Comparison of ENCODE assay signal across 1 cellular context in the genomic region with DNA sequence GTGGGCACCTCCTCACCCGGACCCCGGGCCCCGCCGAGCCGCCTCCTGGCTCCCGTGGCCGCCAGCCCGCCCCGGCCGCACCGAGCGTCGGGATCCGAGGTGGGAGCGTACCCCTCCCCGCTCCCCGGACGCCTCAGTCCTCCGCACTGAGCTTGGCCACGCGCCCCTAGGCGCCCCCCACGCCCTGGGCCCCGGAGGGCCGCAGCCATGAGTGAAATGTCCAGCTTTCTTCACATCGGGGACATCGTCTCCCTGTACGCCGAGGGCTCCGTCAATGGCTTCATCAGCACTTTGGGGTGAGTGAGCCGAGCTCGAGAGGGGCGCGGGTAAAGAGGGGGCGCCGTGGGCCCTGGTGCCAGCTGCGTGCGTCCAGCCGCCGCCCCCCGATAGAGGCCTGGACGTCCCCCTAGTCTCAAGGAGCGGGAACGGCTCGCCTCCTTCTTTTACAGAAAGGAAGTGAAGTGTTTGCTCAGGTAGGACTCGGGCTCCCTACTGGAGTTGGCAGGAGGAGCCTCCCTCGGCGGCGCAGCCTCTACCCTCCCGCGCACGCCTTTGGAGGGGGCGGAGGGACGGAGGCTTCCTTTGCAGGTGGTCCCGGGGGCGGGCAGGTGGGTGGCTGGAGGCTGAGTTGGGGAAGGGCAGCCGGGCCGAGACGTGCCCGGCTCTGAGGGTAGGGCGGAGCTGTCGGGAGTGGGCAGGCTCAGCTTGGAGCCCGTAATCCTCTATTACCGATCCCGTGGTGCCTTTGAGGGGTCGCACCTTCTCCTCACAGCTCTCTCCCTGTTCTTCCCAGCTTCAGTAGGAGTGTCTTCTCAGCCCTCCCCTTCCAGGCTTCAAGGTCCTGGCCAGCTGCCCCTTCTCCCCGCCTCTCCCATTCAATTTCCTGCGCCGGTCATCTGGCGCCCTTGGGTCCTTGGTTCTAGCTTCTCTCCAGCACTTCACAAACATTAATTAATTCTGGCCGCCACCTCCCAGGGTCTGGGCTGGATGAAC.
TF ChIP-seq lines count a peak whose summit lies in the region.

No MANE protein-coding gene starts in this region.

TF ChIP-seq in IMR-90, 13 proteins besides CTCF, POLR2A, EP300 and RAD21:
- no peak for TF ChIP-seq RFX5 (IDR thresholded peaks at IDR 0.05; ENCODE audit: low read depth, low read length)
- no peak for TF ChIP-seq RCOR1 (IDR thresholded peaks at IDR 0.05; ENCODE audit: insufficient replicate concordance, low read length)
- TF ChIP-seq BHLHE40 (IDR thresholded peaks at IDR 0.05; ENCODE audit: low read depth, low read length), result no peak
- TF ChIP-seq NFE2L2 (IDR thresholded peaks at IDR 0.05; ENCODE audit: low read depth, low read length), result no peak
- TF ChIP-seq MAFK (IDR thresholded peaks at IDR 0.05; ENCODE audit: low read depth, low read length), result no peak
- TF ChIP-seq CEBPB (IDR thresholded peaks at IDR 0.05; ENCODE audit: low read depth, low read length), result no peak
- TF ChIP-seq SMC3 (IDR thresholded peaks at IDR 0.05; ENCODE audit: low read depth, low read length), result no peak
- TF ChIP-seq, protein P1, sequence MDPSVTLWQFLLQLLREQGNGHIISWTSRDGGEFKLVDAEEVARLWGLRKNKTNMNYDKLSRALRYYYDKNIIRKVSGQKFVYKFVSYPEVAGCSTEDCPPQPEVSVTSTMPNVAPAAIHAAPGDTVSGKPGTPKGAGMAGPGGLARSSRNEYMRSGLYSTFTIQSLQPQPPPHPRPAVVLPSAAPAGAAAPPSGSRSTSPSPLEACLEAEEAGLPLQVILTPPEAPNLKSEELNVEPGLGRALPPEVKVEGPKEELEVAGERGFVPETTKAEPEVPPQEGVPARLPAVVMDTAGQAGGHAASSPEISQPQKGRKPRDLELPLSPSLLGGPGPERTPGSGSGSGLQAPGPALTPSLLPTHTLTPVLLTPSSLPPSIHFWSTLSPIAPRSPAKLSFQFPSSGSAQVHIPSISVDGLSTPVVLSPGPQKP (IDR thresholded peaks at IDR 0.05; ENCODE audit: borderline replicate concordance, low read depth, low read length), result no peak
- TF ChIP-seq MXI1 (IDR thresholded peaks at IDR 0.05; ENCODE audit: borderline replicate concordance, low read depth, low read length), result no peak
- TF ChIP-seq CHD1 (IDR thresholded peaks at IDR 0.05; ENCODE audit: low read depth, low read length), result no peak
- no peak for TF ChIP-seq FOS (IDR thresholded peaks at IDR 0.05; ENCODE audit: low read depth, low read length)
- TF ChIP-seq, protein P2, sequence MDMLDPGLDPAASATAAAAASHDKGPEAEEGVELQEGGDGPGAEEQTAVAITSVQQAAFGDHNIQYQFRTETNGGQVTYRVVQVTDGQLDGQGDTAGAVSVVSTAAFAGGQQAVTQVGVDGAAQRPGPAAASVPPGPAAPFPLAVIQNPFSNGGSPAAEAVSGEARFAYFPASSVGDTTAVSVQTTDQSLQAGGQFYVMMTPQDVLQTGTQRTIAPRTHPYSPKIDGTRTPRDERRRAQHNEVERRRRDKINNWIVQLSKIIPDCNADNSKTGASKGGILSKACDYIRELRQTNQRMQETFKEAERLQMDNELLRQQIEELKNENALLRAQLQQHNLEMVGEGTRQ (IDR thresholded peaks at IDR 0.05; ENCODE audit: low read depth, low read length), result no peak
- TF ChIP-seq MAZ (IDR thresholded peaks at IDR 0.05; ENCODE audit: borderline replicate concordance, low read depth, low read length), result no peak
